Comparison of ENCODE assay signal across 2 cellular contexts in genomic region chr5:128494516-128494915, GRCh38.
TF ChIP-seq lines count a peak whose summit lies in the region.

No MANE protein-coding gene starts in this region.

TF ChIP-seq in HepG2, 621 proteins besides CTCF, POLR2A, EP300 and RAD21:
- TF ChIP-seq ATF7 (IDR thresholded peaks at IDR 0.05) (no peak), ATF7 (CRISPR knock-in tag; IDR thresholded peaks at IDR 0.05) (no peak), ZNF446 (CRISPR knock-in tag; IDR thresholded peaks at IDR 0.05) (no peak), TBX3 (IDR thresholded peaks at IDR 0.05; ENCODE audit: borderline replicate concordance) (no peak), NFAT5 (CRISPR knock-in tag; IDR thresholded peaks at IDR 0.05) (no peak), TGIF2 (CRISPR knock-in tag; IDR thresholded peaks at IDR 0.05) (no peak), RARA (CRISPR knock-in tag; IDR thresholded peaks at IDR 0.05) (no peak), SMAD1 (CRISPR knock-in tag; IDR thresholded peaks at IDR 0.05; ENCODE audit: borderline replicate concordance, low read depth) (no peak), SP4 (CRISPR knock-in tag; IDR thresholded peaks at IDR 0.05) (no peak), SIN3A (IDR thresholded peaks at IDR 0.05; ENCODE audit: borderline replicate concordance, low read depth, low read length) (no peak), RFX3 (CRISPR knock-in tag; IDR thresholded peaks at IDR 0.05) (no peak), SUZ12 (IDR thresholded peaks at IDR 0.05; ENCODE audit: low read depth, low read length) (no peak), ZNF83 (CRISPR knock-in tag; IDR thresholded peaks at IDR 0.05; ENCODE audit: borderline replicate concordance) (no peak)
- TF ChIP-seq, protein P1, sequence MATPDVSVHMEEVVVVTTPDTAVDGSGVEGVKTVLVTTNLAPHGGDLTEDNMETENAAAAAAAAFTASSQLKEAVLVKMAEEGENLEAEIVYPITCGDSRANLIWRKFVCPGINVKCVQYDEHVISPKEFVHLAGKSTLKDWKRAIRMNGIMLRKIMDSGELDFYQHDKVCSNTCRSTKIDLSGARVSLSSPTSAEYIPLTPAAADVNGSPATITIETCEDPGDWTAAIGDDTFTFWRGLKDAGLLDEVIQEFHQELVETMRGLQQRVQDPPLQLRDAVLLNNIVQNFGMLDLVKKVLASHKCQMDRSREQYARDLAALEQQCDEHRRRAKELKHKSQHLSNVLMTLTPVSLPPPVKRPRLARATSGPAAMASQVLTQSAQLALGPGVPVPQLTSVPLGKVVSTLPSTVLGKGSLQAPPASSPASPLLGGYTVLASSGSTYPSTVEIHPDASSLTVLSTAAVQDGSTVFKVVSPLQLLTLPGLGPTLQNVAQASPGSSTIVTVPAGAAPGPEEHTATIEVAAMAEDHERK (CRISPR knock-in tag; IDR thresholded peaks at IDR 0.05; ENCODE audit: low read depth) = no peak
- TF ChIP-seq, protein P2, sequence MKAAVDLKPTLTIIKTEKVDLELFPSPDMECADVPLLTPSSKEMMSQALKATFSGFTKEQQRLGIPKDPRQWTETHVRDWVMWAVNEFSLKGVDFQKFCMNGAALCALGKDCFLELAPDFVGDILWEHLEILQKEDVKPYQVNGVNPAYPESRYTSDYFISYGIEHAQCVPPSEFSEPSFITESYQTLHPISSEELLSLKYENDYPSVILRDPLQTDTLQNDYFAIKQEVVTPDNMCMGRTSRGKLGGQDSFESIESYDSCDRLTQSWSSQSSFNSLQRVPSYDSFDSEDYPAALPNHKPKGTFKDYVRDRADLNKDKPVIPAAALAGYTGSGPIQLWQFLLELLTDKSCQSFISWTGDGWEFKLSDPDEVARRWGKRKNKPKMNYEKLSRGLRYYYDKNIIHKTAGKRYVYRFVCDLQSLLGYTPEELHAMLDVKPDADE (CRISPR knock-in tag; IDR thresholded peaks at IDR 0.05) = no peak
- TF ChIP-seq, protein P3, sequence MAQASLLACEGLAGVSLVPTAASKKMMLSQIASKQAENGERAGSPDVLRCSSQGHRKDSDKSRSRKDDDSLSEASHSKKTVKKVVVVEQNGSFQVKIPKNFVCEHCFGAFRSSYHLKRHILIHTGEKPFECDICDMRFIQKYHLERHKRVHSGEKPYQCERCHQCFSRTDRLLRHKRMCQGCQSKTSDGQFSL (CRISPR knock-in tag; IDR thresholded peaks at IDR 0.05) = no peak

TF ChIP-seq in H1, 55 proteins besides CTCF, POLR2A, EP300 and RAD21:
- TF ChIP-seq E2F6 (IDR thresholded peaks at IDR 0.05) = no peak
- no peak for TF ChIP-seq JUN (IDR thresholded peaks at IDR 0.05; ENCODE audit: low read depth, low read length)
- no peak for TF ChIP-seq BRCA1 (IDR thresholded peaks at IDR 0.05; ENCODE audit: low read depth, low read length)
